Comparison of ENCODE assay signal across 11 cellular contexts in the genomic region with DNA sequence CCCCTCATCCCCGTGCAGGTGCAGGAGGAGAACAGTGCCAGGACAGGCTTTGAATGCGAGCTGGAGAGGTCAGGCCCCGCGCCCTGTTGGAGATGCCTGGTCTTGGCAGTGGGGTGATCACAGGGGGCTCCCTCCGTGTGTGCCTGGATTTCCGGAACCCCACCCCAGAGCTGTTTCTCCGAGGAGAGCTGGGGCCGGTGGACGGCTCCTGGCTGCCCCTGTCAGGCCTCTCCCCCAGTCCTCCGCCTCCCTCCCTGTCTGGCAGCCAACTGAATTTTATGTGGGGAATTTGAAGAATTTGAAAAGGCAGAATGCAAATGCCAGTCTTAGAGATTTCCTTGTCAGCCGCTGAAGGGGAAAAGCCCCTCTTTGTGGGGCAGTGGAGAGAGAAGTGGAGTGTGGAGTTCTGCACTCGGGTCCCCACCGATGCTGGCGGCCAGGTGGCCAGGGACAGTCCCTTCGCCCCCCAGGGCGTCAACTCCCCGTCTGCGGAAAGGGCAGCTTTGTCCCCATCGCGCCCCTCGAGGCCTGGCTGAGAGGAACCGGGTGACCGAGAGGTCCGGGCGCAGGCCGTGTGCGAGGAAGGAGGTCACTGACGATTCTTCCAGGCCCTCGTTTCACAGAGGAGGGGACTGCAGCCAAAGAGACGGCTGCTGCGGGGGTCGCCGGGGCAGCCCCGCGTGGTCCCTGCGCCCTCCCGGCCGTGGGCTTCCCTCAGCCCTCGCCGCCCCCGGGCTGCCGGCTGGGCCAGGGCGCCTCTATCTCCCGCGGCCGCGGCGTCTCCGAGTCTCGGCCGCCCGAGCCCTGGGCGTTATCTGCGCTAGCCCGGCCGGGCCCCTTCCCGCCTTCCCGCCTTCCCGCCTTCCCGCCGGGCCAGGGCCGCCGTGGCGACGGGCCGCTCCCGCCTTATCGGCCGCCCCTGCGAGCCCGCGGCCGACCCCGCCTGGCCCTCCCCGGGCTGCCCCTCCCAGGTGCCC. TPM values are rescaled to one million over a fixed set of nuclear protein-coding genes. Genes with fewer than 3 reads are reported as not detected.
DNase-seq lines count a peak whose midpoint lies in the region; ATAC-seq, FAIRE-seq and TF ChIP-seq lines count a peak whose summit lies in the region.
"Had no signal": no experiment of that assay in that cellular context is flagged by ENCODE, and none has a peak within 500 bp of the region (broad histone marks: within the 10 kb centered on the region; RNA-seq: fewer than 3 reads in every experiment).

No MANE protein-coding gene starts in this region.

- H2AFZ ChIP-seq in HepG2 (ENCODE audit: low read length) (no peak overlapping the region), Karpas-422 (ENCODE audit: low read length) (no peak overlapping the region)

- POLR2A ChIA-PET in HepG2 (lab: Yijun Ruan, JAX): no interaction called here

- peaks cover 19% of the 10 kb centered on the region for H3K27me3 Mint-ChIP-seq in nephron progenitor cell (ENCODE audit: low read depth, poor library complexity)

- H4K20me1 ChIP-seq in HepG2 (ENCODE audit: insufficient read depth, low read length) (no peaks in the 10 kb centered on the region), Karpas-422 (ENCODE audit: insufficient read depth, low read depth, low read length) (no peaks in the 10 kb centered on the region)

- H3K27ac ChIP-seq in liver (ENCODE audit: low read depth in 1 of 2, low read length in 2 of 2): peak overlapping the region; percentile 59 to 62
- H3K27ac ChIP-seq in HepG2 (ENCODE audit: extremely low read length, insufficient read depth, low read length): no peak overlapping the region
- peak overlapping the region in 1 of 4 donors; percentile 52 for H3K27ac ChIP-seq in gastroesophageal sphincter
- H3K27ac ChIP-seq in Karpas-422 (ENCODE audit: low read length): no peak overlapping the region
- H3K27ac ChIP-seq: KMS-11, neutrophil had no signal

- TF ChIP-seq RAD21 in liver (IDR thresholded peaks at IDR 0.05) (no peak), HepG2 (CRISPR knock-in tag; IDR thresholded peaks at IDR 0.05) (no peak)

- no TSS peak for BruUV-seq in HepG2 (replicated peaks; lab: Mats Ljungman, UMichigan)

- H3K9me3 Mint-ChIP-seq in nephron progenitor cell: no peaks in the 10 kb centered on the region
- H3K9me3 Mint-ChIP-seq: activated B cell treated with CpG ODN at 0.5 μM for 24 hours had no signal

- no peak overlapping the region for H3K27ac Mint-ChIP-seq in nephron progenitor cell
- H3K27ac Mint-ChIP-seq: activated B cell treated with CpG ODN at 0.5 μM for 24 hours had no signal

- H3K4me3 ChIP-seq in liver (ENCODE audit: low read depth in 1 of 3, low read length in 3 of 3) (no peak overlapping the region), HepG2 (replicated peaks in 1 of 3; ENCODE audit: insufficient read depth in 1 of 3, low read depth in 2 of 3, low read length in 3 of 3) (no peak overlapping the region), gastroesophageal sphincter (peak overlapping the region; percentile 22 to 43), Karpas-422 (ENCODE audit: low read length) (no peak overlapping the region)

- ATAC-seq in HepG2: no peak
- ATAC-seq in gastroesophageal sphincter: no peak
- no peak for ATAC-seq in GM18517 (IDR thresholded peaks at IDR 0.05; ENCODE audit: unreplicated experiment)

- H3K9me2 ChIP-seq in Karpas-422 (replicated peaks; ENCODE audit: insufficient read depth, low read length): no peaks in the 10 kb centered on the region

- H3K4me1 Mint-ChIP-seq in nephron progenitor cell: peaks cover 35% of the 10 kb centered on the region

- H3K4me1 ChIP-seq in liver (ENCODE audit: control insufficient read depth in 4 of 4, insufficient read depth in 4 of 4, low read length in 3 of 4): peaks cover 14 to 29% (median 20%) of the 10 kb centered on the region in 4 donors
- H3K4me1 ChIP-seq in HepG2 (ENCODE audit: insufficient read depth, low read length): peaks cover 42% of the 10 kb centered on the region
- peaks cover 0 to 53% (median 30%) of the 10 kb centered on the region in 3 donors for H3K4me1 ChIP-seq in gastroesophageal sphincter
- H3K4me1 ChIP-seq in Karpas-422 (ENCODE audit: low read length): no peaks in the 10 kb centered on the region

- in situ Hi-C loops in HepG2 (cut with HindIII; ENCODE audit: extremely low pct_ligation_motif_present, low pct_unique_long_range_greater_than_20kb): no loop called here

- no peaks in the 10 kb centered on the region for H3K36me3 Mint-ChIP-seq in nephron progenitor cell (ENCODE audit: low read depth)

- H3K27me3 ChIP-seq in liver (ENCODE audit: control insufficient read depth in 4 of 4, insufficient read depth in 4 of 4, low read length in 3 of 4): no peaks in the 10 kb centered on the region
- peaks cover 0 to 4% of the 10 kb centered on the region in 2 experiments; a peak in 2 of 5 replicates for H3K27me3 ChIP-seq in HepG2 (ENCODE audit: control insufficient read depth in 1 of 2, insufficient read depth in 2 of 2, low read length in 2 of 2)
- H3K27me3 ChIP-seq in gastroesophageal sphincter: peaks cover 20% of the 10 kb centered on the region
- H3K27me3 ChIP-seq in Karpas-422 (ENCODE audit: low read length): no peaks in the 10 kb centered on the region

- H3K4me2 ChIP-seq in HepG2 (ENCODE audit: low read depth, low read length) (no peak overlapping the region), Karpas-422 (ENCODE audit: low read depth, low read length, poor library complexity, severe bottlenecking) (no peak overlapping the region)
- H3K4me2 ChIP-seq: KMS-11 had no signal

- 32% methylated on average over 75 of the region's 75 CpGs for WGBS in liver
- WGBS in HepG2 (ENCODE audit: low lambda C conversion rate): 84% methylated on average over 40 of the region's 75 CpGs
- WGBS in gastroesophageal sphincter (ENCODE audit: low coverage in 1 of 2), 2 donors: 47% methylated on average over 4 of the region's 75 CpGs; no CpG with 5 or more reads in 1 of the 2 donors

- TF ChIP-seq CTCF in liver (IDR thresholded peaks at IDR 0.05; ENCODE audit: low read depth, low read length, missing input control) (no peak), HepG2 (CRISPR knock-in tag; IDR thresholded peaks at IDR 0.05) (no peak), gastroesophageal sphincter (IDR thresholded peaks at IDR 0.05) (no peak), nephron progenitor cell (IDR thresholded peaks at IDR 0.05) (no peak)

- H3K79me2 ChIP-seq in HepG2 (ENCODE audit: insufficient read depth, low read length) (no peaks in the 10 kb centered on the region), Karpas-422 (ENCODE audit: low read length) (no peaks in the 10 kb centered on the region)

- H3K36me3 ChIP-seq in liver (ENCODE audit: control insufficient read depth in 4 of 4, insufficient read depth in 3 of 4, low read depth in 1 of 4, low read length in 3 of 4) (no peaks in the 10 kb centered on the region), HepG2 (replicated peaks in 1 of 2; ENCODE audit: control insufficient read depth in 1 of 2, insufficient read depth in 2 of 2, low read length in 2 of 2) (no peaks in the 10 kb centered on the region), gastroesophageal sphincter (no peaks in the 10 kb centered on the region), Karpas-422 (ENCODE audit: insufficient read depth, low read length) (no peaks in the 10 kb centered on the region)
- H3K36me3 ChIP-seq: neutrophil had no signal

- H3K9me3 ChIP-seq in liver (ENCODE audit: control insufficient read depth in 4 of 4, low read length in 3 of 4) (no peaks in the 10 kb centered on the region), HepG2 (ENCODE audit: low read length) (no peaks in the 10 kb centered on the region), gastroesophageal sphincter (no peaks in the 10 kb centered on the region), Karpas-422 (ENCODE audit: low read length) (no peaks in the 10 kb centered on the region)
- H3K9me3 ChIP-seq: neutrophil had no signal

- TF ChIP-seq EP300 in HepG2 (IDR thresholded peaks at IDR 0.05; ENCODE audit: low read depth in 2 of 2, low read length in 2 of 2) (no peak), HepG2 (CRISPR knock-in tag; IDR thresholded peaks at IDR 0.05; ENCODE audit: borderline replicate concordance) (no peak), gastroesophageal sphincter (IDR thresholded peaks at IDR 0.05) (no peak)

- DNase-seq in HepG2 (ENCODE audit: low spot score): no peak
- DNase-seq in nephron progenitor cell: peak; percentile 38
- no peak for DNase-seq in Karpas-422
- DNase-seq in NCI-H1092 treated with DMSO at 0.1 percent for 48 hours (lab: John Stamatoyannopoulos, UW): no peak
- no peak for DNase-seq in inferior parietal cortex (ENCODE audit: extremely low spot score)
- DNase-seq: activated B cell treated with CpG ODN at 0.5 μM for 24 hours had no signal

- TF ChIP-seq POLR2A in HepG2 (IDR thresholded peaks at IDR 0.05; ENCODE audit: insufficient read depth in 1 of 2, low read depth in 2 of 2, low read length in 2 of 2): no peak
- TF ChIP-seq POLR2A in gastroesophageal sphincter (IDR thresholded peaks at IDR 0.05): no peak

- CTCF ChIA-PET in HepG2 (lab: Yijun Ruan, JAX; ENCODE audit: low intra/inter-chr PET ratio, low total read pairs): no interaction called here

- no peak overlapping the region for H3K9ac ChIP-seq in liver (ENCODE audit: low read depth in 1 of 2, low read length in 2 of 2)
- no peak overlapping the region for H3K9ac ChIP-seq in HepG2 (ENCODE audit: insufficient read depth, low read depth, low read length)
- no peak overlapping the region for H3K9ac ChIP-seq in Karpas-422 (ENCODE audit: low read length)
- H3K9ac ChIP-seq: KMS-11 had no signal

- no peak for FAIRE-seq in HepG2 (lab: Jason Lieb, UNC)

- intact Hi-C loops in HepG2 (cut with micrococcal nuclease; ENCODE audit: unreplicated experiment): no loop called here

- peak overlapping the region; percentile 54 for H3K4me3 Mint-ChIP-seq in nephron progenitor cell
- H3K4me3 Mint-ChIP-seq: activated B cell treated with CpG ODN at 0.5 μM for 24 hours had no signal

RNA-seq across cellular contexts. Expression of gene LCTL, which starts 56.0 kb away (rescaled TPM):
- total RNA-seq in liver (not detected), HepG2 (2016; rRNA removed; fragmentation: Illumina TruSeq; extraction: Trizol) (1.1 and 1.4 TPM in 2 replicates), gastroesophageal sphincter (not detected)
- polyA plus RNA-seq in liver (under 1 TPM in 1 of 2 donors, not detected in 1; 0.13 TPM), HepG2 (2011; rRNA removed) (0.54 and 0.96 TPM in 2 replicates)
- total RNA-seq in HepG2 (2016; cell fraction: cytosol; rRNA removed; fragmentation: Illumina TruSeq; extraction: Trizol; ENCODE audit: low read depth): 0.09 and 0.20 TPM in 2 replicates
- total RNA-seq in HepG2 (2016; cell fraction: insoluble cytoplasmic fraction; rRNA removed; fragmentation: Illumina TruSeq; extraction: Trizol): 1.0 and 1.1 TPM in 2 replicates
- total RNA-seq in HepG2 (2016; cell fraction: membrane; rRNA removed; fragmentation: Illumina TruSeq; extraction: Trizol): 0.21 and 0.37 TPM in 2 replicates
- 0.40 and 0.41 TPM in 2 replicates for total RNA-seq in HepG2 (2016; cell fraction: nucleus; rRNA removed; fragmentation: Illumina TruSeq; extraction: Trizol)
- polyA plus RNA-seq in HepG2 (2011; cell fraction: cytosol; rRNA removed): 1.0 and 1.6 TPM in 2 replicates
- polyA plus RNA-seq in HepG2 (2011; cell fraction: nucleus; rRNA removed): 0.43 and 0.95 TPM in 2 replicates
- polyA plus RNA-seq in HepG2 (2012): 0.15 and 0.31 TPM in 2 replicates
- 0.09 and 0.10 TPM in 2 replicates for polyA plus RNA-seq in HepG2 (2016; cell fraction: cytosol; fragmentation: Illumina TruSeq; extraction: Trizol; ENCODE audit: low read depth)
- 0.98 and 1.1 TPM in 2 replicates for polyA plus RNA-seq in HepG2 (2016; cell fraction: insoluble cytoplasmic fraction; fragmentation: Illumina TruSeq; extraction: Trizol; ENCODE audit: low read depth)
- polyA plus RNA-seq in HepG2 (2016; cell fraction: membrane; fragmentation: Illumina TruSeq; extraction: Trizol; ENCODE audit: low read depth): 0.08 and 0.29 TPM in 2 replicates
- 0.57 and 0.70 TPM in 2 replicates for polyA plus RNA-seq in HepG2 (2016; cell fraction: nucleus; fragmentation: Illumina TruSeq; extraction: Trizol; ENCODE audit: insufficient read depth, low read depth)
- 0.46 TPM in 1 of 2 replicates, not detected in the other for polyA minus RNA-seq in HepG2 (2011; rRNA and poly(A)+ RNA removed; ENCODE audit: low replicate concordance)
- polyA minus RNA-seq in HepG2 (2011; cell fraction: cytosol; rRNA and poly(A)+ RNA removed): 0.97 TPM in 1 of 2 replicates, not detected in the other
- polyA minus RNA-seq in HepG2 (2011; cell fraction: nucleus; rRNA and poly(A)+ RNA removed): 0.37 and 0.64 TPM in 2 replicates
- not detected in 2 replicates for total RNA-seq in Karpas-422 (2014; rRNA removed; shearing (Covaris generic); ENCODE audit: low replicate concordance)
- total RNA-seq: activated B cell treated with CpG ODN at 0.5 μM for 24 hours had no signal

Comparison
In these comparisons a context has a peak if more than half of its experiments do, and no peak if none do; other contexts are left out.
1. H3K27ac ChIP-seq: peak in liver (2 of 2); none in HepG2 (single experiment) and Karpas-422 (single experiment).
2. H3K4me3 ChIP-seq: peak in gastroesophageal sphincter (2 of 2); none in liver (0 of 3), HepG2 (0 of 3) and Karpas-422 (single experiment).